Comparison of ENCODE assay signal across 15 cellular contexts in genomic region chr11:9214765-9215164, GRCh38. TPM values are rescaled to one million over a fixed set of nuclear protein-coding genes. Genes with fewer than 3 reads are reported as not detected.
DNase-seq lines count a peak whose midpoint lies in the region; ATAC-seq, FAIRE-seq and TF ChIP-seq lines count a peak whose summit lies in the region.
"Had no signal": no experiment of that assay in that cellular context is flagged by ENCODE, and none has a peak within 500 bp of the region (broad histone marks: within the 10 kb centered on the region; RNA-seq: fewer than 3 reads in every experiment).

No MANE protein-coding gene starts in this region.

- TF ChIP-seq CTCF in endothelial cell of umbilical vein (IDR thresholded peaks at IDR 0.05; ENCODE audit: extremely low read depth in 1 of 2, insufficient read depth in 1 of 2, low read depth in 1 of 2, low read length in 2 of 2) (no peak), retinal pigment epithelial cell (conservative IDR thresholded peaks at IDR 0.05; ENCODE audit: low read depth, low read length) (no peak)

- H4K20me1 ChIP-seq in endothelial cell of umbilical vein (replicated peaks; ENCODE audit: control insufficient read depth, extremely low read depth, insufficient read depth, low read length): peaks cover 19% of the 10 kb centered on the region

- no peak overlapping the region for H3K9ac ChIP-seq in endothelial cell of umbilical vein (replicated peaks; ENCODE audit: extremely low read depth, insufficient read depth, low read length)

- no TSS peak for BruUV-seq in endothelial cell of umbilical vein (replicated peaks; lab: Mats Ljungman, UMichigan)

- DNase-seq in activated naive CD8-positive, alpha-beta T cell treated with anti-CD3 and anti-CD28 coated beads, Interleukin-2, amount 10 ng/mL, durations not matched to agents 7 days and 5 days: no peak
- no peak for DNase-seq in activated naive CD8-positive, alpha-beta T cell treated with anti-CD3 and anti-CD28 coated beads, Interleukin-2, amount 50 U/mL, for 24 hours
- DNase-seq in RPMI7951 (ENCODE audit: low read depth) (peak; percentile 80), endothelial cell of umbilical vein (ENCODE audit: low read depth, low spot score) (no peak), retinal pigment epithelial cell (ENCODE audit: low read depth) (peak; percentile 33), cerebellum (ENCODE audit: low spot score) (no peak), GM12891 (ENCODE audit: insufficient read length, low spot score) (no peak), AML-193 (lab: John Stamatoyannopoulos, UW) (no peak)
- DNase-seq: aorta, hypothalamus, lower lobe of right lung, NCI-H1105 treated with DMSO at 0.1 percent for 48 hours, NCI-H526 treated with DMSO at 0.1 percent for 48 hours, occipital lobe had no signal

- no peak overlapping the region for H3K4me3 ChIP-seq in endothelial cell of umbilical vein (replicated peaks in 1 of 3; ENCODE audit: insufficient read depth in 1 of 3, low read depth in 1 of 3, low read length in 3 of 3)
- no peak overlapping the region for H3K4me3 ChIP-seq in retinal pigment epithelial cell (ENCODE audit: low read length)
- H3K4me3 ChIP-seq: lower lobe of right lung had no signal

- H3K27me3 Mint-ChIP-seq in activated naive CD8-positive, alpha-beta T cell treated with anti-CD3 and anti-CD28 coated beads, Interleukin-2, amount 10 ng/mL, durations not matched to agents 7 days and 5 days: no peaks in the 10 kb centered on the region
- no peaks in the 10 kb centered on the region for H3K27me3 Mint-ChIP-seq in activated naive CD8-positive, alpha-beta T cell treated with anti-CD3 and anti-CD28 coated beads, Interleukin-2, amount 50 U/mL, for 24 hours

- no peak overlapping the region for H3K4me2 ChIP-seq in endothelial cell of umbilical vein (ENCODE audit: insufficient read depth, low read length)

- no peak overlapping the region for H3K4me3 Mint-ChIP-seq in activated naive CD8-positive, alpha-beta T cell treated with anti-CD3 and anti-CD28 coated beads, Interleukin-2, amount 10 ng/mL, durations not matched to agents 7 days and 5 days
- no peak overlapping the region for H3K4me3 Mint-ChIP-seq in activated naive CD8-positive, alpha-beta T cell treated with anti-CD3 and anti-CD28 coated beads, Interleukin-2, amount 50 U/mL, for 24 hours

- H2AFZ ChIP-seq in endothelial cell of umbilical vein (ENCODE audit: low read depth, low read length): no peak overlapping the region

- intact Hi-C loops in endothelial cell of umbilical vein (cut with micrococcal nuclease): no loop called here

- H3K4me1 Mint-ChIP-seq in activated naive CD8-positive, alpha-beta T cell treated with anti-CD3 and anti-CD28 coated beads, Interleukin-2, amount 10 ng/mL, durations not matched to agents 7 days and 5 days: peaks cover 45% of the 10 kb centered on the region
- H3K4me1 Mint-ChIP-seq in activated naive CD8-positive, alpha-beta T cell treated with anti-CD3 and anti-CD28 coated beads, Interleukin-2, amount 50 U/mL, for 24 hours: peaks cover 49% of the 10 kb centered on the region

- no peak for TF ChIP-seq POLR2A in endothelial cell of umbilical vein (IDR thresholded peaks at IDR 0.05; ENCODE audit: low read depth, low read length)
- TF ChIP-seq POLR2A in GM12891 (IDR thresholded peaks at IDR 0.05; ENCODE audit: low read depth, low read length): no peak

- peaks cover 4% of the 10 kb centered on the region for H3K36me3 Mint-ChIP-seq in activated naive CD8-positive, alpha-beta T cell treated with anti-CD3 and anti-CD28 coated beads, Interleukin-2, amount 10 ng/mL, durations not matched to agents 7 days and 5 days
- H3K36me3 Mint-ChIP-seq in activated naive CD8-positive, alpha-beta T cell treated with anti-CD3 and anti-CD28 coated beads, Interleukin-2, amount 50 U/mL, for 24 hours (ENCODE audit: low read depth): peaks cover 3% of the 10 kb centered on the region

- H3K9me3 Mint-ChIP-seq in activated naive CD8-positive, alpha-beta T cell treated with anti-CD3 and anti-CD28 coated beads, Interleukin-2, amount 10 ng/mL, durations not matched to agents 7 days and 5 days: no peaks in the 10 kb centered on the region
- no peaks in the 10 kb centered on the region for H3K9me3 Mint-ChIP-seq in activated naive CD8-positive, alpha-beta T cell treated with anti-CD3 and anti-CD28 coated beads, Interleukin-2, amount 50 U/mL, for 24 hours

- peak; percentile 44 for FAIRE-seq in endothelial cell of umbilical vein (lab: Jason Lieb, UNC)
- FAIRE-seq in GM12891 (lab: Jason Lieb, UNC): no peak
- FAIRE-seq: urothelium cell line had no signal

- H3K9me3 ChIP-seq in endothelial cell of umbilical vein (replicated peaks; ENCODE audit: control insufficient read depth, insufficient read depth, low read length): no peaks in the 10 kb centered on the region
- H3K9me3 ChIP-seq: lower lobe of right lung had no signal

- ATAC-seq in activated naive CD8-positive, alpha-beta T cell treated with anti-CD3 and anti-CD28 coated beads, Interleukin-2, amount 10 ng/mL, durations not matched to agents 7 days and 5 days (ENCODE audit: low read depth): no peak
- ATAC-seq in activated naive CD8-positive, alpha-beta T cell treated with anti-CD3 and anti-CD28 coated beads, Interleukin-2, amount 50 U/mL, for 24 hours: no peak

- peaks cover 3% of the 10 kb centered on the region for H3K4me1 ChIP-seq in endothelial cell of umbilical vein (ENCODE audit: control insufficient read depth, extremely low read depth, insufficient read depth, low read length)

- dilution Hi-C loops in endothelial cell of umbilical vein (cut with MboI; ENCODE audit: extremely low pct_ligation_motif_present, low sequenced_read_pairs): no loop called here

- peaks cover 2% of the 10 kb centered on the region for H3K9me1 ChIP-seq in endothelial cell of umbilical vein (replicated peaks; ENCODE audit: control insufficient read depth, extremely low read depth, insufficient read depth, low read length)

- H3K27ac Mint-ChIP-seq in activated naive CD8-positive, alpha-beta T cell treated with anti-CD3 and anti-CD28 coated beads, Interleukin-2, amount 10 ng/mL, durations not matched to agents 7 days and 5 days: peak overlapping the region; percentile 60
- H3K27ac Mint-ChIP-seq in activated naive CD8-positive, alpha-beta T cell treated with anti-CD3 and anti-CD28 coated beads, Interleukin-2, amount 50 U/mL, for 24 hours: no peak overlapping the region

- H3K27me3 ChIP-seq in endothelial cell of umbilical vein (ENCODE audit: control insufficient read depth in 2 of 2, insufficient read depth in 2 of 2, low read length in 2 of 2): no peaks in the 10 kb centered on the region

- H3K27ac ChIP-seq in endothelial cell of umbilical vein (ENCODE audit: insufficient read depth, low read depth, low read length): no peak overlapping the region
- H3K27ac ChIP-seq: lower lobe of right lung had no signal

- CTCF ChIA-PET in endothelial cell of umbilical vein (lab: Charles Lee): interaction anchor here (1.0 to 1.4 kb wide), 2 partner anchors 15 to 259 kb away, joined by 3 read pairs; no protein-coding TSS in a partner anchor

- POLR2A ChIA-PET in activated naive CD8-positive, alpha-beta T cell treated with anti-CD3 and anti-CD28 coated beads, Interleukin-2, amount 10 ng/mL, durations not matched to agents 7 days and 5 days (lab: Charles Lee): interaction anchor here (0.5 to 1.0 kb wide), 2 partner anchors 15 to 20 kb away, joined by 4 to 8 read pairs; no protein-coding TSS in a partner anchor
- POLR2A ChIA-PET in endothelial cell of umbilical vein (lab: Charles Lee): no interaction called here

- H3K79me2 ChIP-seq in endothelial cell of umbilical vein (ENCODE audit: control insufficient read depth, insufficient read depth, low read length): peaks cover 93% of the 10 kb centered on the region

- no peaks in the 10 kb centered on the region for H3K36me3 ChIP-seq in endothelial cell of umbilical vein (ENCODE audit: control insufficient read depth in 2 of 2, extremely low read depth in 1 of 2, insufficient read depth in 2 of 2, low read length in 2 of 2)
- H3K36me3 ChIP-seq: lower lobe of right lung had no signal

TF ChIP-seq in endothelial cell of umbilical vein, 7 proteins besides CTCF, POLR2A, EP300 and RAD21:
- TF ChIP-seq MYC (IDR thresholded peaks at IDR 0.05; ENCODE audit: low read depth, low read length): no peak
- no peak for TF ChIP-seq POLR2AphosphoS5 (IDR thresholded peaks at IDR 0.05; ENCODE audit: insufficient read depth, low read depth, low read length)
- peak; percentile 8 for TF ChIP-seq FOS (IDR thresholded peaks at IDR 0.05; ENCODE audit: borderline replicate concordance, insufficient read depth, low read length)
- no peak for TF ChIP-seq EZH2 (IDR thresholded peaks at IDR 0.05; ENCODE audit: borderline replicate concordance, low read depth, low read length, severe bottlenecking)
- no peak for TF ChIP-seq MAX (IDR thresholded peaks at IDR 0.05; ENCODE audit: insufficient read depth, insufficient read length)

TF ChIP-seq in GM12891, 5 proteins besides CTCF, POLR2A, EP300 and RAD21:
- TF ChIP-seq SPI1 (IDR thresholded peaks at IDR 0.05; ENCODE audit: low read depth, low read length) (no peak), POU2F2 (IDR thresholded peaks at IDR 0.05; ENCODE audit: low read depth, low read length) (no peak), TAF1 (IDR thresholded peaks at IDR 0.05; ENCODE audit: low read depth, low read length) (no peak), POLR2AphosphoS5 (IDR thresholded peaks at IDR 0.05; ENCODE audit: low read depth, low read length) (no peak), PAX5 (IDR thresholded peaks at IDR 0.05; ENCODE audit: insufficient read depth, low read length, severe bottlenecking) (no peak)

RNA-seq across cellular contexts. Expression of gene DENND5A, which starts 50.4 kb away (rescaled TPM):
- 10 to 100 TPM; 74.3 to 75.2 TPM for total RNA-seq in activated naive CD8-positive, alpha-beta T cell treated with anti-CD3 and anti-CD28 coated beads, Interleukin-2, amount 10 ng/mL, durations not matched to agents 7 days and 5 days
- total RNA-seq in RPMI7951 (2014; rRNA removed; shearing (Covaris generic)): 70.5 and 80.6 TPM in 2 replicates
- 116 and 117 TPM in 2 replicates for total RNA-seq in endothelial cell of umbilical vein
- 220 and 237 TPM in 2 replicates for polyA plus RNA-seq in endothelial cell of umbilical vein
- polyA plus RNA-seq in endothelial cell of umbilical vein (2011; cell fraction: cytosol; rRNA removed): 160 and 189 TPM in 2 replicates
- 313 and 349 TPM in 2 replicates for polyA plus RNA-seq in endothelial cell of umbilical vein (2011; cell fraction: nucleus; rRNA removed)
- 86.2 and 99.2 TPM in 2 replicates for polyA plus RNA-seq in endothelial cell of umbilical vein (2012)
- 501 and 575 TPM in 2 replicates for polyA minus RNA-seq in endothelial cell of umbilical vein
- 70.1 TPM for polyA minus RNA-seq in endothelial cell of umbilical vein (2011; cell fraction: cytosol; rRNA and poly(A)+ RNA removed)
- polyA minus RNA-seq in endothelial cell of umbilical vein (2011; cell fraction: nucleus; rRNA and poly(A)+ RNA removed): 253 and 436 TPM in 2 replicates
- total RNA-seq in cerebellum: 169 TPM
- polyA plus RNA-seq in GM12891 (2012; ENCODE audit: low read depth, missing spikeins): 59.1 TPM

Comparison
In these comparisons a context has a peak if more than half of its experiments do, and no peak if none do; other contexts are left out.
1. DNase-seq: peak in RPMI7951 (single experiment) and retinal pigment epithelial cell (single experiment); none in activated naive CD8-positive, alpha-beta T cell treated with anti-CD3 and anti-CD28 coated beads, Interleukin-2, amount 10 ng/mL, durations not matched to agents 7 days and 5 days (single experiment), activated naive CD8-positive, alpha-beta T cell treated with anti-CD3 and anti-CD28 coated beads, Interleukin-2, amount 50 U/mL, for 24 hours (single experiment), endothelial cell of umbilical vein (single experiment), cerebellum (single experiment), GM12891 (single experiment) and AML-193 (0 of 2).